Comparison of ENCODE assay signal across 10 cellular contexts in genomic region chr5:139147743-139148079, GRCh38. TPM values are rescaled to one million over a fixed set of nuclear protein-coding genes. Genes with fewer than 3 reads are reported as not detected.
DNase-seq lines count a peak whose midpoint lies in the region; ATAC-seq and TF ChIP-seq lines count a peak whose summit lies in the region.
"Had no signal": no experiment of that assay in that cellular context is flagged by ENCODE, and none has a peak within 500 bp of the region (broad histone marks: within the 10 kb centered on the region; RNA-seq: fewer than 3 reads in every experiment).

No MANE protein-coding gene starts in this region.

- H3K9me3 ChIP-seq in SK-N-SH (no peaks in the 10 kb centered on the region), gastrocnemius medialis (no peaks in the 10 kb centered on the region), endodermal cell (ENCODE audit: control insufficient read depth, low read length) (no peaks in the 10 kb centered on the region)
- no peaks in the 10 kb centered on the region for H3K9me3 ChIP-seq in naive thymus-derived CD4-positive, alpha-beta T cell (ENCODE audit: control insufficient read depth in 2 of 3, low read length in 3 of 3)

- TF ChIP-seq CTCF in SK-N-SH (IDR thresholded peaks at IDR 0.05) (no peak), gastrocnemius medialis (IDR thresholded peaks at IDR 0.05 in 4 of 5, conservative IDR thresholded peaks at IDR 0.05 in 1 of 5) (no peak), endodermal cell (conservative IDR thresholded peaks at IDR 0.05) (no peak)

- H3K4me1 Mint-ChIP-seq in naive thymus-derived CD4-positive, alpha-beta T cell: peaks cover 5 to 15% (median 6%) of the 10 kb centered on the region in 7 donors
- peaks cover 48% of the 10 kb centered on the region for H3K4me1 Mint-ChIP-seq in activated T-cell treated with anti-CD3 and anti-CD28 coated beads, Interleukin-2, amount 50 U/mL, for 72 hours (ENCODE audit: low read depth)
- H3K4me1 Mint-ChIP-seq in endodermal cell: peaks cover 30% of the 10 kb centered on the region

- H2AFZ ChIP-seq in SK-N-SH (ENCODE audit: low read depth): no peak overlapping the region

- peaks cover 9 to 31% of the 10 kb centered on the region in 2 experiments; a peak in 3 of 4 replicates for H3K4me1 ChIP-seq in SK-N-SH (ENCODE audit: control insufficient read depth in 1 of 2, insufficient read depth in 2 of 2, low read depth in 1 of 2, low read length in 1 of 2)
- peaks cover 22 to 41% of the 10 kb centered on the region in 2 donors for H3K4me1 ChIP-seq in gastrocnemius medialis
- no peaks in the 10 kb centered on the region for H3K4me1 ChIP-seq in naive thymus-derived CD4-positive, alpha-beta T cell (ENCODE audit: control insufficient read depth in 2 of 2, insufficient read depth in 2 of 2, low read length in 2 of 2)
- H3K4me1 ChIP-seq in endodermal cell (ENCODE audit: control insufficient read depth, insufficient read depth, low read length): peaks cover 15% of the 10 kb centered on the region

- H3K4me3 Mint-ChIP-seq in naive thymus-derived CD4-positive, alpha-beta T cell: no peak overlapping the region
- H3K4me3 Mint-ChIP-seq in activated T-cell treated with anti-CD3 and anti-CD28 coated beads, Interleukin-2, amount 50 U/mL, for 72 hours: no peak overlapping the region
- no peak overlapping the region for H3K4me3 Mint-ChIP-seq in endodermal cell

- POLR2A ChIA-PET in SK-N-SH (lab: Yijun Ruan, JAX): interaction anchor here (0.9 to 1.4 kb wide), 2 partner anchors 9 to 197 kb away, joined by 3 to 4 read pairs; no protein-coding TSS in a partner anchor
- POLR2A ChIA-PET in naive thymus-derived CD4-positive, alpha-beta T cell (lab: Charles Lee): interaction anchor here (0.6 kb wide), 1 partner anchor 11 kb away, joined by 3 read pairs; no protein-coding TSS in a partner anchor

- no peak overlapping the region for H3K4me3 ChIP-seq in SK-N-SH (ENCODE audit: low read depth in 2 of 2, low read length in 1 of 2)
- H3K4me3 ChIP-seq in gastrocnemius medialis: no peak overlapping the region
- no peak overlapping the region for H3K4me3 ChIP-seq in naive thymus-derived CD4-positive, alpha-beta T cell (ENCODE audit: low read length)
- no peak overlapping the region for H3K4me3 ChIP-seq in endodermal cell (ENCODE audit: low read length)

- peak; percentile 77 to 84 for ATAC-seq in gastrocnemius medialis
- no peak for ATAC-seq in naive thymus-derived CD4-positive, alpha-beta T cell
- no peak for ATAC-seq in activated T-cell treated with anti-CD3 and anti-CD28 coated beads, Interleukin-2, amount 50 U/mL, for 72 hours (replicated peaks in 1 of 2)
- ATAC-seq in HG02798 (IDR thresholded peaks at IDR 0.05; ENCODE audit: poor library complexity, unreplicated experiment): no peak

- CTCF ChIA-PET in SK-N-SH (lab: Yijun Ruan, JAX): interaction anchor here (1.0 to 1.2 kb wide), 3 partner anchors 178 to 355 kb away, joined by 3 read pairs; no protein-coding TSS in a partner anchor
- CTCF ChIA-PET in naive thymus-derived CD4-positive, alpha-beta T cell (lab: Charles Lee): no interaction called here

- H3K9me2 ChIP-seq in SK-N-SH: no peaks in the 10 kb centered on the region

- H3K27ac Mint-ChIP-seq in naive thymus-derived CD4-positive, alpha-beta T cell: no peak overlapping the region
- no peak overlapping the region for H3K27ac Mint-ChIP-seq in activated T-cell treated with anti-CD3 and anti-CD28 coated beads, Interleukin-2, amount 50 U/mL, for 72 hours
- no peak overlapping the region for H3K27ac Mint-ChIP-seq in endodermal cell

- no peaks in the 10 kb centered on the region for H3K79me2 ChIP-seq in SK-N-SH (ENCODE audit: insufficient read depth)

- H3K36me3 ChIP-seq in SK-N-SH (replicated peaks in 1 of 2; ENCODE audit: control insufficient read depth in 1 of 2, insufficient read depth in 2 of 2, low read length in 1 of 2) (no peaks in the 10 kb centered on the region), gastrocnemius medialis (no peaks in the 10 kb centered on the region), endodermal cell (ENCODE audit: control insufficient read depth, insufficient read depth, low read length) (no peaks in the 10 kb centered on the region)
- no peaks in the 10 kb centered on the region for H3K36me3 ChIP-seq in naive thymus-derived CD4-positive, alpha-beta T cell (ENCODE audit: control insufficient read depth in 2 of 3, insufficient read depth in 3 of 3, low read length in 3 of 3)

- no peak overlapping the region for H3K9ac ChIP-seq in SK-N-SH
- H3K9ac ChIP-seq in endodermal cell (ENCODE audit: extremely low read depth, low read length, poor library complexity, severe bottlenecking): no peak overlapping the region

- H3K9me3 Mint-ChIP-seq in naive thymus-derived CD4-positive, alpha-beta T cell: no peaks in the 10 kb centered on the region
- no peaks in the 10 kb centered on the region for H3K9me3 Mint-ChIP-seq in activated T-cell treated with anti-CD3 and anti-CD28 coated beads, Interleukin-2, amount 50 U/mL, for 72 hours
- H3K9me3 Mint-ChIP-seq in endodermal cell: no peaks in the 10 kb centered on the region

- DNase-seq in G401 (ENCODE audit: low spot score): peak; percentile 66
- peak; percentile 65 for DNase-seq in SK-N-SH
- DNase-seq in head of caudate nucleus: peak in 22 of 42 donors; percentile 31 to 77 (median 55)
- DNase-seq in gastrocnemius medialis: peak; percentile 30 to 68
- DNase-seq in naive thymus-derived CD4-positive, alpha-beta T cell: no peak
- no peak for DNase-seq in activated T-cell treated with anti-CD3 and anti-CD28 coated beads, Interleukin-2, amount 50 U/mL, for 72 hours
- DNase-seq in endodermal cell: no peak
- DNase-seq: activated naive CD4-positive, alpha-beta T cell treated with Interleukin-2 at 50 U/mL for 16 hours; mesendoderm had no signal

- H3K27me3 Mint-ChIP-seq in naive thymus-derived CD4-positive, alpha-beta T cell: no peaks in the 10 kb centered on the region
- no peaks in the 10 kb centered on the region for H3K27me3 Mint-ChIP-seq in activated T-cell treated with anti-CD3 and anti-CD28 coated beads, Interleukin-2, amount 50 U/mL, for 72 hours (ENCODE audit: low read depth)
- no peaks in the 10 kb centered on the region for H3K27me3 Mint-ChIP-seq in endodermal cell (ENCODE audit: insufficient read depth)

- intact Hi-C loops in head of caudate nucleus (cut with DNase I) (no loop called here), gastrocnemius medialis (cut with DNase I; ENCODE audit: low total_unique reads) (no loop called here)
- intact Hi-C loops in naive thymus-derived CD4-positive, alpha-beta T cell (cut with micrococcal nuclease): no loop called here

- no peak; a peak in 1 of 4 replicates for TF ChIP-seq EP300 in SK-N-SH (IDR thresholded peaks at IDR 0.05; ENCODE audit: borderline replicate concordance in 1 of 2, low read depth in 1 of 2, low read length in 1 of 2)

- no peak for TF ChIP-seq POLR2A in gastrocnemius medialis (IDR thresholded peaks at IDR 0.05)

- no peak; the same call in 1 of the 2 replicates for TF ChIP-seq RAD21 in SK-N-SH (IDR thresholded peaks at IDR 0.05; ENCODE audit: low read length)

- peaks cover 15% of the 10 kb centered on the region for H3F3A ChIP-seq in SK-N-SH (replicated peaks; ENCODE audit: insufficient read depth)

- H4K20me1 ChIP-seq in SK-N-SH (ENCODE audit: insufficient read depth): no peaks in the 10 kb centered on the region

- H3K27me3 ChIP-seq in SK-N-SH (ENCODE audit: insufficient read depth): no peaks in the 10 kb centered on the region
- no peaks in the 10 kb centered on the region for H3K27me3 ChIP-seq in gastrocnemius medialis
- no peaks in the 10 kb centered on the region for H3K27me3 ChIP-seq in naive thymus-derived CD4-positive, alpha-beta T cell (ENCODE audit: control insufficient read depth in 2 of 2, insufficient read depth in 2 of 2, low read length in 2 of 2)
- no peaks in the 10 kb centered on the region for H3K27me3 ChIP-seq in endodermal cell (ENCODE audit: control insufficient read depth, insufficient read depth, low read length, poor library complexity, severe bottlenecking)

- WGBS in SK-N-SH (ENCODE audit: low lambda C conversion rate): 48% methylated on average over 2 of the region's 2 CpGs
- WGBS in endodermal cell (ENCODE audit: insufficient coverage in 1 of 2, insufficient read length in 1 of 2), 2 experiments: 94% methylated on average over 2 of the region's 2 CpGs; no CpG with 5 or more reads in 1 of the 2 experiments

- H3K36me3 Mint-ChIP-seq in naive thymus-derived CD4-positive, alpha-beta T cell: peaks cover 0 to 9% (median 0%) of the 10 kb centered on the region in 5 donors
- peaks cover 0 to 1% of the 10 kb centered on the region in 2 donors for H3K36me3 Mint-ChIP-seq in activated T-cell treated with anti-CD3 and anti-CD28 coated beads, Interleukin-2, amount 50 U/mL, for 72 hours (ENCODE audit: insufficient read depth in 2 of 2)
- no peaks in the 10 kb centered on the region for H3K36me3 Mint-ChIP-seq in endodermal cell (ENCODE audit: low read depth)

- in situ Hi-C loops in G401 (cut with HindIII; ENCODE audit: low sequenced_read_pairs): no loop called here
- in situ Hi-C loops in gastrocnemius medialis (cut with MboI; ENCODE audit: low sequenced_read_pairs in 4 of 4): no loop called here

- no peak overlapping the region for H3K4me2 ChIP-seq in SK-N-SH

- peak overlapping the region in 1 of 2 experiments; percentile 75; a peak in 3 of 4 replicates for H3K27ac ChIP-seq in SK-N-SH (ENCODE audit: low read depth in 2 of 2, low read length in 1 of 2)
- H3K27ac ChIP-seq in gastrocnemius medialis: peak overlapping the region; percentile 40 to 66 (median 52)
- no peak overlapping the region for H3K27ac ChIP-seq in naive thymus-derived CD4-positive, alpha-beta T cell (ENCODE audit: low read depth, low read length)
- no peak overlapping the region for H3K27ac ChIP-seq in endodermal cell (ENCODE audit: low read depth, low read length)

TF ChIP-seq in SK-N-SH, 30 proteins besides CTCF, POLR2A, EP300 and RAD21 (continues in another document):
- TF ChIP-seq MEF2A (IDR thresholded peaks at IDR 0.05; ENCODE audit: borderline replicate concordance, low read depth): no peak

RNA-seq across cellular contexts. Expression of gene SIL1, which starts 50.5 kb away (rescaled TPM):
- total RNA-seq in G401 (2014; rRNA removed; shearing (Covaris generic)): 31.3 and 66.4 TPM in 2 replicates
- polyA plus RNA-seq in SK-N-SH (2012; rRNA removed): 25.9 and 26.2 TPM in 2 replicates
- 20.9 and 22.4 TPM in 2 replicates for polyA plus RNA-seq in SK-N-SH (2012; cell fraction: cytosol; rRNA removed)
- 19.4 and 33.3 TPM in 2 replicates for polyA plus RNA-seq in SK-N-SH (2012; cell fraction: nucleus; rRNA removed)
- 10 to 100 TPM; 36.6 to 52.6 (median 48.2) TPM for total RNA-seq in gastrocnemius medialis
- 10 to 100 TPM; 11.9 to 27.1 (median 22.8) TPM for total RNA-seq in naive thymus-derived CD4-positive, alpha-beta T cell
- 10 to 100 TPM; 10.6 to 15.6 TPM for polyA plus RNA-seq in naive thymus-derived CD4-positive, alpha-beta T cell
- total RNA-seq in activated T-cell treated with anti-CD3 and anti-CD28 coated beads, Interleukin-2, amount 50 U/mL, for 72 hours: 10 to 100 TPM; 32.5 to 37.3 TPM
- 10 to 100 TPM; 17.2 to 20.2 TPM for total RNA-seq in endodermal cell
- polyA plus RNA-seq in endodermal cell (2013, experiment 1 of 2): 17.0 TPM
- 16.8 TPM for polyA plus RNA-seq in endodermal cell (2013, experiment 2 of 2)

Comparison
In these comparisons a context has a peak if more than half of its experiments do, and no peak if none do; other contexts are left out.
1. DNase-seq: peak in G401 (single experiment), SK-N-SH (single experiment), head of caudate nucleus (22 of 42) and gastrocnemius medialis (2 of 2); none in naive thymus-derived CD4-positive, alpha-beta T cell (0 of 9), activated T-cell treated with anti-CD3 and anti-CD28 coated beads, Interleukin-2, amount 50 U/mL, for 72 hours (0 of 2) and endodermal cell (single experiment).
2. H3K27ac ChIP-seq: peak in gastrocnemius medialis (4 of 4); none in naive thymus-derived CD4-positive, alpha-beta T cell (single experiment) and endodermal cell (single experiment).
3. ATAC-seq: peak in gastrocnemius medialis (2 of 2); none in naive thymus-derived CD4-positive, alpha-beta T cell (single experiment), activated T-cell treated with anti-CD3 and anti-CD28 coated beads, Interleukin-2, amount 50 U/mL, for 72 hours (0 of 2) and HG02798 (single experiment).